ENCODE assay signal across 1 cellular context in the genomic region with DNA sequence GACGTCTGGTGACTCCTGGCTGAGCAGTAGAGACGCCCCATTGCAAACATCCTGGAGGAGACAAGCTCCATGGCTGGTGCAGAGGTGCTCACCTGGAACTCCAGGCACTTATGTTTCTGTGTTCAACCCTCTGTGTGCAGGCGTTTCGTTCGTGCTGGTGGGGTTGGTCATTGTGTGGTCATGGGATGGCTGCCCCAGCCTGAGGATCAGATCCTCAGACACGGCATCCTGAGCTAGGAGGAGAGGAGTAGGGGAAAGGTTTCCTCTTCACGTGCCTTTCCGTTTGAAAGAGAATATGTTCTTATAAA.
TF ChIP-seq lines count a peak whose summit lies in the region.

No MANE protein-coding gene starts in this region.

TF ChIP-seq in H1, 55 proteins besides CTCF, POLR2A, EP300 and RAD21:
- TF ChIP-seq, protein P1, sequence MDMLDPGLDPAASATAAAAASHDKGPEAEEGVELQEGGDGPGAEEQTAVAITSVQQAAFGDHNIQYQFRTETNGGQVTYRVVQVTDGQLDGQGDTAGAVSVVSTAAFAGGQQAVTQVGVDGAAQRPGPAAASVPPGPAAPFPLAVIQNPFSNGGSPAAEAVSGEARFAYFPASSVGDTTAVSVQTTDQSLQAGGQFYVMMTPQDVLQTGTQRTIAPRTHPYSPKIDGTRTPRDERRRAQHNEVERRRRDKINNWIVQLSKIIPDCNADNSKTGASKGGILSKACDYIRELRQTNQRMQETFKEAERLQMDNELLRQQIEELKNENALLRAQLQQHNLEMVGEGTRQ (IDR thresholded peaks at IDR 0.05; ENCODE audit: low read length) = no peak
- TF ChIP-seq SIN3A (conservative IDR thresholded peaks at IDR 0.05 in 1 of 2, IDR thresholded peaks at IDR 0.05 in 1 of 2; ENCODE audit: low read depth in 1 of 2, low read length in 2 of 2) (no peak), SP1 (IDR thresholded peaks at IDR 0.05; ENCODE audit: low read depth, low read length) (no peak), RXRA (IDR thresholded peaks at IDR 0.05; ENCODE audit: insufficient read depth, low read depth, low read length) (no peak), GABPA (IDR thresholded peaks at IDR 0.05; ENCODE audit: borderline replicate concordance, insufficient read depth, low read length) (no peak), EGR1 (IDR thresholded peaks at IDR 0.05; ENCODE audit: borderline replicate concordance, low read depth, low read length) (no peak), POU5F1 (IDR thresholded peaks at IDR 0.05; ENCODE audit: low read depth, low read length) (no peak), NRF1 (IDR thresholded peaks at IDR 0.05; ENCODE audit: low read depth, low read length) (no peak), FOSL1 (IDR thresholded peaks at IDR 0.05; ENCODE audit: insufficient read depth, low read depth, low read length) (no peak), MAX (IDR thresholded peaks at IDR 0.05) (no peak), ZNF274 (IDR thresholded peaks at IDR 0.05; ENCODE audit: borderline replicate concordance, extremely low read depth, low read length) (no peak), CEBPB (IDR thresholded peaks at IDR 0.05; ENCODE audit: low read depth, low read length) (no peak), SP2 (IDR thresholded peaks at IDR 0.05; ENCODE audit: low read length) (no peak), JUND (IDR thresholded peaks at IDR 0.05; ENCODE audit: low read length) (no peak), SIX5 (IDR thresholded peaks at IDR 0.05; ENCODE audit: low read depth, low read length) (no peak), SUZ12 (IDR thresholded peaks at IDR 0.05; ENCODE audit: low read length) (no peak), GTF2F1 (IDR thresholded peaks at IDR 0.05; ENCODE audit: borderline replicate concordance, low read depth, low read length) (no peak), CBX5 (IDR thresholded peaks at IDR 0.05; ENCODE audit: low read depth, low read length) (no peak), TBP (IDR thresholded peaks at IDR 0.05; ENCODE audit: low read depth, low read length) (no peak)
